In genomic region chr20:48124960-48125359, GRCh38 we compare ENCODE assay signal across 2 cellular contexts.
TF ChIP-seq lines count a peak whose summit lies in the region.

No MANE protein-coding gene starts in this region.

TF ChIP-seq in HepG2, 621 proteins besides CTCF, POLR2A, EP300 and RAD21:
- TF ChIP-seq, protein P1, sequence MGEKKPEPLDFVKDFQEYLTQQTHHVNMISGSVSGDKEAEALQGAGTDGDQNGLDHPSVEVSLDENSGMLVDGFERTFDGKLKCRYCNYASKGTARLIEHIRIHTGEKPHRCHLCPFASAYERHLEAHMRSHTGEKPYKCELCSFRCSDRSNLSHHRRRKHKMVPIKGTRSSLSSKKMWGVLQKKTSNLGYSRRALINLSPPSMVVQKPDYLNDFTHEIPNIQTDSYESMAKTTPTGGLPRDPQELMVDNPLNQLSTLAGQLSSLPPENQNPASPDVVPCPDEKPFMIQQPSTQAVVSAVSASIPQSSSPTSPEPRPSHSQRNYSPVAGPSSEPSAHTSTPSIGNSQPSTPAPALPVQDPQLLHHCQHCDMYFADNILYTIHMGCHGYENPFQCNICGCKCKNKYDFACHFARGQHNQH (CRISPR knock-in tag; IDR thresholded peaks at IDR 0.05), result no peak
- 0 out of 2 replicates have a peak, but pooled peaks have one; percentile 25 for TF ChIP-seq ZNF709 (CRISPR knock-in tag; IDR thresholded peaks at IDR 0.05)
- TF ChIP-seq GABPB1 (CRISPR knock-in tag; IDR thresholded peaks at IDR 0.05), result no peak
- 0 out of 2 replicates have a peak, but pooled peaks have one; percentile 12 for TF ChIP-seq MEF2D (CRISPR knock-in tag; IDR thresholded peaks at IDR 0.05)
- peak; percentile 79; the same call in 1 of the 2 replicates for TF ChIP-seq ZNF230 (CRISPR knock-in tag; IDR thresholded peaks at IDR 0.05)
- TF ChIP-seq PLRG1 (conservative IDR thresholded peaks at IDR 0.05), result no peak
- no peak for TF ChIP-seq ZNF660 (CRISPR knock-in tag; IDR thresholded peaks at IDR 0.05; ENCODE audit: borderline replicate concordance, low read depth)
- TF ChIP-seq KDM1A (CRISPR knock-in tag; IDR thresholded peaks at IDR 0.05), result no peak
- no peak for TF ChIP-seq RXRA (CRISPR knock-in tag; IDR thresholded peaks at IDR 0.05)
- TF ChIP-seq, protein P2, sequence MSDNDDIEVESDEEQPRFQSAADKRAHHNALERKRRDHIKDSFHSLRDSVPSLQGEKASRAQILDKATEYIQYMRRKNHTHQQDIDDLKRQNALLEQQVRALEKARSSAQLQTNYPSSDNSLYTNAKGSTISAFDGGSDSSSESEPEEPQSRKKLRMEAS (IDR thresholded peaks at IDR 0.05), result no peak
- 0 out of 2 replicates have a peak, but pooled peaks have one; percentile 28 for TF ChIP-seq SALL1 (CRISPR knock-in tag; IDR thresholded peaks at IDR 0.05)

TF ChIP-seq in K562, 482 proteins besides CTCF, POLR2A, EP300 and RAD21:
- no peak for TF ChIP-seq ZKSCAN1 (IDR thresholded peaks at IDR 0.05; ENCODE audit: low read depth, low read length)
- no peak for TF ChIP-seq GABPB2 (CRISPR knock-in tag; conservative IDR thresholded peaks at IDR 0.05)
- TF ChIP-seq NR2C1 (IDR thresholded peaks at IDR 0.05), result no peak
- TF ChIP-seq NR2C1 (tag; IDR thresholded peaks at IDR 0.05), result peak; percentile 67; the same call in 1 of the 2 replicates
- no peak for TF ChIP-seq POLR2AphosphoS5 (IDR thresholded peaks at IDR 0.05; ENCODE audit: control insufficient read depth, insufficient read depth, low read depth, low read length)
- no peak for TF ChIP-seq NR3C1 (CRISPR knock-in tag; IDR thresholded peaks at IDR 0.05)
- TF ChIP-seq USF1 (CRISPR knock-in tag; IDR thresholded peaks at IDR 0.05), result no peak
- no peak for TF ChIP-seq CXXC5 (CRISPR knock-in tag; IDR thresholded peaks at IDR 0.05)
- TF ChIP-seq FOS (IDR thresholded peaks at IDR 0.05; ENCODE audit: extremely low read depth, insufficient read length), result no peak
- TF ChIP-seq, protein P3, sequence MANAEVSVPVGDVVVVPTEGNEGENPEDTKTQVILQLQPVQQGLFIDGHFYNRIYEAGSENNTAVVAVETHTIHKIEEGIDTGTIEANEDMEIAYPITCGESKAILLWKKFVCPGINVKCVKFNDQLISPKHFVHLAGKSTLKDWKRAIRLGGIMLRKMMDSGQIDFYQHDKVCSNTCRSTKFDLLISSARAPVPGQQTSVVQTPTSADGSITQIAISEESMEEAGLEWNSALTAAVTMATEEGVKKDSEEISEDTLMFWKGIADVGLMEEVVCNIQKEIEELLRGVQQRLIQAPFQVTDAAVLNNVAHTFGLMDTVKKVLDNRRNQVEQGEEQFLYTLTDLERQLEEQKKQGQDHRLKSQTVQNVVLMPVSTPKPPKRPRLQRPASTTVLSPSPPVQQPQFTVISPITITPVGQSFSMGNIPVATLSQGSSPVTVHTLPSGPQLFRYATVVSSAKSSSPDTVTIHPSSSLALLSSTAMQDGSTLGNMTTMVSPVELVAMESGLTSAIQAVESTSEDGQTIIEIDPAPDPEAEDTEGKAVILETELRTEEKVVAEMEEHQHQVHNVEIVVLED (CRISPR knock-in tag; IDR thresholded peaks at IDR 0.05), result no peak
- no peak for TF ChIP-seq NELFE (IDR thresholded peaks at IDR 0.05; ENCODE audit: insufficient read depth, insufficient read length)
- no peak for TF ChIP-seq POLR2G (IDR thresholded peaks at IDR 0.05; ENCODE audit: low read depth, low read length)
- no peak for TF ChIP-seq MAFG (tag; conservative IDR thresholded peaks at IDR 0.05)
- TF ChIP-seq ZNF75A (CRISPR knock-in tag; IDR thresholded peaks at IDR 0.05), result no peak
- no peak for TF ChIP-seq HMGN3 (IDR thresholded peaks at IDR 0.05; ENCODE audit: borderline replicate concordance, extremely low read depth, insufficient read length, low read depth, low read length)
- no peak for TF ChIP-seq PHB2 (IDR thresholded peaks at IDR 0.05; ENCODE audit: low read depth)
- no peak for TF ChIP-seq FOXA3 (CRISPR knock-in tag; conservative IDR thresholded peaks at IDR 0.05 in 1 of 2, IDR thresholded peaks at IDR 0.05 in 1 of 2)
- TF ChIP-seq CREM (IDR thresholded peaks at IDR 0.05; ENCODE audit: low read depth), result peak; percentile 22; the same call in 1 of the 2 replicates
- TF ChIP-seq ZNF589 (CRISPR knock-in tag; IDR thresholded peaks at IDR 0.05; ENCODE audit: low read depth), result peak; percentile 38; the same call in 1 of the 2 replicates
- no peak for TF ChIP-seq THRA (IDR thresholded peaks at IDR 0.05)
- TF ChIP-seq E2F5 (CRISPR knock-in tag; IDR thresholded peaks at IDR 0.05), result no peak
- no peak for TF ChIP-seq ZNF77 (CRISPR knock-in tag; IDR thresholded peaks at IDR 0.05)
- no peak for TF ChIP-seq NR4A1 (CRISPR knock-in tag; IDR thresholded peaks at IDR 0.05)
- TF ChIP-seq NR4A1 (tag; IDR thresholded peaks at IDR 0.05), result no peak
- TF ChIP-seq KAT2B (IDR thresholded peaks at IDR 0.05; ENCODE audit: low read depth, low read length), result no peak
- no peak for TF ChIP-seq ARID1B (IDR thresholded peaks at IDR 0.05)
